10 cellular contexts compared by ENCODE assay signal in genomic region chr9:136541179-136541578, GRCh38. TPM values are rescaled to one million over a fixed set of nuclear protein-coding genes. Genes with fewer than 3 reads are reported as not detected.
DNase-seq lines count a peak whose midpoint lies in the region; ATAC-seq and TF ChIP-seq lines count a peak whose summit lies in the region.
"Had no signal": no experiment of that assay in that cellular context is flagged by ENCODE, and none has a peak within 500 bp of the region (broad histone marks: within the 10 kb centered on the region; RNA-seq: fewer than 3 reads in every experiment).

No MANE protein-coding gene starts in this region.

- H3K27ac Mint-ChIP-seq in activated CD4-positive, alpha-beta T cell treated with anti-CD3 and anti-CD28 coated beads, Interleukin-2, amount 10 ng/mL, durations not matched to agents 7 days and 5 days = peak overlapping the region; percentile 98
- H3K27ac Mint-ChIP-seq in activated CD8-positive, alpha-beta T cell treated with anti-CD3 and anti-CD28 coated beads, Interleukin-2, amount 10 ng/mL, durations not matched to agents 7 days and 5 days = peak overlapping the region; percentile 99

- H3K27me3 ChIP-seq in esophagus muscularis mucosa = no peaks in the 10 kb centered on the region
- H3K27me3 ChIP-seq in spleen (replicated peaks in 1 of 7) = no peaks in the 10 kb centered on the region
- H3K27me3 ChIP-seq: SJCRH30 had no signal

- no peak for TF ChIP-seq EP300 in esophagus muscularis mucosa (IDR thresholded peaks at IDR 0.05)

- H3K9me3 ChIP-seq in esophagus muscularis mucosa = no peaks in the 10 kb centered on the region
- H3K9me3 ChIP-seq in spleen = no peaks in the 10 kb centered on the region
- H3K9me3 ChIP-seq: SJCRH30 had no signal

- H3K4me3 ChIP-seq in esophagus muscularis mucosa (no peak overlapping the region), spleen (peak overlapping the region in 3 of 8 donors; percentile 7 to 60 (median 10))
- H3K4me3 ChIP-seq: SJCRH30 had no signal

- H3K27ac ChIP-seq in esophagus muscularis mucosa (replicated peaks in 1 of 4) (peak overlapping the region; percentile 86 to 99 (median 96)), spleen (peak overlapping the region; percentile 85 to 100 (median 96))
- H3K27ac ChIP-seq: SJCRH30 had no signal

- no peaks in the 10 kb centered on the region for H3K9me3 Mint-ChIP-seq in activated CD4-positive, alpha-beta T cell treated with anti-CD3 and anti-CD28 coated beads, Interleukin-2, amount 10 ng/mL, durations not matched to agents 7 days and 5 days
- H3K9me3 Mint-ChIP-seq in activated CD8-positive, alpha-beta T cell treated with anti-CD3 and anti-CD28 coated beads, Interleukin-2, amount 10 ng/mL, durations not matched to agents 7 days and 5 days (ENCODE audit: insufficient read depth) = no peaks in the 10 kb centered on the region

- peaks cover 0 to 46% (median 22%) of the 10 kb centered on the region in 4 donors for H3K36me3 ChIP-seq in esophagus muscularis mucosa
- peaks cover 0 to 57% (median 19%) of the 10 kb centered on the region in 6 donors for H3K36me3 ChIP-seq in spleen

- no peak for DNase-seq in activated CD4-positive, alpha-beta T cell treated with anti-CD3 and anti-CD28 coated beads, Interleukin-2, amount 10 ng/mL, durations not matched to agents 7 days and 5 days
- no peak for DNase-seq in activated CD4-positive, alpha-beta T cell treated with anti-CD3 and anti-CD28 coated beads, Interleukin-2, amount 50 U/mL, for 4 hours
- no peak for DNase-seq in activated CD8-positive, alpha-beta T cell treated with anti-CD3 and anti-CD28 coated beads, Interleukin-2, amount 10 ng/mL, durations not matched to agents 7 days and 5 days
- DNase-seq in esophagus muscularis mucosa (ENCODE audit: extremely low spot score) (no peak), spleen (no peak), D341Med (ENCODE audit: low spot score) (no peak), NCI-H1048 (lab: John Stamatoyannopoulos, UW) (no peak)
- DNase-seq: KG1, SJCRH30 had no signal

- peaks cover 23% of the 10 kb centered on the region for H3K36me3 Mint-ChIP-seq in activated CD4-positive, alpha-beta T cell treated with anti-CD3 and anti-CD28 coated beads, Interleukin-2, amount 10 ng/mL, durations not matched to agents 7 days and 5 days (ENCODE audit: low read depth)
- H3K36me3 Mint-ChIP-seq in activated CD8-positive, alpha-beta T cell treated with anti-CD3 and anti-CD28 coated beads, Interleukin-2, amount 10 ng/mL, durations not matched to agents 7 days and 5 days (ENCODE audit: low read depth) = peaks cover 55% of the 10 kb centered on the region

- H3K4me1 Mint-ChIP-seq in activated CD4-positive, alpha-beta T cell treated with anti-CD3 and anti-CD28 coated beads, Interleukin-2, amount 10 ng/mL, durations not matched to agents 7 days and 5 days = peaks cover 73% of the 10 kb centered on the region
- peaks cover 72% of the 10 kb centered on the region for H3K4me1 Mint-ChIP-seq in activated CD8-positive, alpha-beta T cell treated with anti-CD3 and anti-CD28 coated beads, Interleukin-2, amount 10 ng/mL, durations not matched to agents 7 days and 5 days (ENCODE audit: low read depth)

- H3K27me3 Mint-ChIP-seq in activated CD4-positive, alpha-beta T cell treated with anti-CD3 and anti-CD28 coated beads, Interleukin-2, amount 10 ng/mL, durations not matched to agents 7 days and 5 days = no peaks in the 10 kb centered on the region
- H3K27me3 Mint-ChIP-seq in activated CD8-positive, alpha-beta T cell treated with anti-CD3 and anti-CD28 coated beads, Interleukin-2, amount 10 ng/mL, durations not matched to agents 7 days and 5 days (ENCODE audit: low read depth) = no peaks in the 10 kb centered on the region

- intact Hi-C loops in esophagus muscularis mucosa (cut with DNase I) (no loop called here), spleen (cut with DNase I; ENCODE audit: low total_unique reads) (no loop called here)

- H3K4me1 ChIP-seq in esophagus muscularis mucosa = peaks cover 78 to 87% (median 84%) of the 10 kb centered on the region in 4 donors
- peaks cover 64 to 90% (median 84%) of the 10 kb centered on the region in 6 donors for H3K4me1 ChIP-seq in spleen

- TF ChIP-seq POLR2A in esophagus muscularis mucosa (IDR thresholded peaks at IDR 0.05; ENCODE audit: low read depth) = no peak
- TF ChIP-seq POLR2A in spleen (IDR thresholded peaks at IDR 0.05) = no peak

- POLR2A ChIA-PET in activated CD4-positive, alpha-beta T cell treated with anti-CD3 and anti-CD28 coated beads, Interleukin-2, amount 10 ng/mL, durations not matched to agents 7 days and 5 days (lab: Charles Lee) = no interaction called here
- POLR2A ChIA-PET in activated CD8-positive, alpha-beta T cell treated with anti-CD3 and anti-CD28 coated beads, Interleukin-2, amount 10 ng/mL, durations not matched to agents 7 days and 5 days (lab: Charles Lee) = interaction anchor here (1.6 to 2.8 kb wide), 2 partner anchors 8 to 11 kb away, joined by 8 to 16 read pairs; no protein-coding TSS in a partner anchor

- no peak for TF ChIP-seq CTCF in esophagus muscularis mucosa (IDR thresholded peaks at IDR 0.05)
- TF ChIP-seq CTCF in spleen (IDR thresholded peaks at IDR 0.05 in 8 of 11, conservative IDR thresholded peaks at IDR 0.05 in 3 of 11) = no peak

- CTCF ChIA-PET in activated CD4-positive, alpha-beta T cell treated with anti-CD3 and anti-CD28 coated beads, Interleukin-2, amount 10 ng/mL, durations not matched to agents 7 days and 5 days (lab: Charles Lee) = interaction anchor here (0.6 to 2.6 kb wide), 3 partner anchors 40 to 55 kb away, joined by 3 to 6 read pairs (median 5); no protein-coding TSS in a partner anchor
- CTCF ChIA-PET in activated CD8-positive, alpha-beta T cell treated with anti-CD3 and anti-CD28 coated beads, Interleukin-2, amount 10 ng/mL, durations not matched to agents 7 days and 5 days (lab: Charles Lee) = interaction anchor here (1.2 to 3.8 kb wide), 4 partner anchors 10 to 56 kb away, joined by 3 to 30 read pairs (median 14); no protein-coding TSS in a partner anchor

- no peak for ATAC-seq in activated CD8-positive, alpha-beta T cell treated with anti-CD3 and anti-CD28 coated beads, Interleukin-2, amount 10 ng/mL, durations not matched to agents 7 days and 5 days
- no peak for ATAC-seq in HG03432 (IDR thresholded peaks at IDR 0.05; ENCODE audit: unreplicated experiment)

- H3K4me3 Mint-ChIP-seq in activated CD4-positive, alpha-beta T cell treated with anti-CD3 and anti-CD28 coated beads, Interleukin-2, amount 10 ng/mL, durations not matched to agents 7 days and 5 days = no peak overlapping the region
- H3K4me3 Mint-ChIP-seq in activated CD8-positive, alpha-beta T cell treated with anti-CD3 and anti-CD28 coated beads, Interleukin-2, amount 10 ng/mL, durations not matched to agents 7 days and 5 days = no peak overlapping the region

- WGBS in esophagus muscularis mucosa = 66% methylated on average over 8 of the region's 9 CpGs
- WGBS in spleen, 5 donors = 55 to 84% (median 64%) methylated on average over 4 to 9 of the region's 9 CpGs

RNA-seq across cellular contexts. Expression of gene NOTCH1, which starts 4.7 kb away (rescaled TPM):
- 10 to 100 TPM; 73.6 to 74.4 TPM for total RNA-seq in activated CD4-positive, alpha-beta T cell treated with anti-CD3 and anti-CD28 coated beads, Interleukin-2, amount 10 ng/mL, durations not matched to agents 7 days and 5 days
- 10 to 100 TPM; 86.6 to 94.1 TPM for total RNA-seq in activated CD8-positive, alpha-beta T cell treated with anti-CD3 and anti-CD28 coated beads, Interleukin-2, amount 10 ng/mL, durations not matched to agents 7 days and 5 days
- total RNA-seq in esophagus muscularis mucosa (10 to 100 TPM; 48.6 to 90.6 (median 58.8) TPM), spleen (100 to 1,000 TPM in 4 of 7 donors, 10 to 100 TPM in 3; 88.6 to 140 (median 117) TPM)
- polyA plus RNA-seq in spleen = 10 to 100 TPM in 1 of 3 donors, 1 to 10 TPM in 2; 4.9 to 27.2 (median 8.3) TPM

RNA-seq across cellular contexts. Expression of gene SEC16A, which starts 58.3 kb away (rescaled TPM):
- total RNA-seq in activated CD4-positive, alpha-beta T cell treated with anti-CD3 and anti-CD28 coated beads, Interleukin-2, amount 10 ng/mL, durations not matched to agents 7 days and 5 days = 10 to 100 TPM; 72.1 to 74.5 TPM
- 10 to 100 TPM; 86.8 to 89.2 TPM for total RNA-seq in activated CD8-positive, alpha-beta T cell treated with anti-CD3 and anti-CD28 coated beads, Interleukin-2, amount 10 ng/mL, durations not matched to agents 7 days and 5 days
- total RNA-seq in esophagus muscularis mucosa = 10 to 100 TPM; 43.2 to 62.3 (median 51.3) TPM
- 10 to 100 TPM; 74.6 to 92.1 (median 87.8) TPM for total RNA-seq in spleen
- polyA plus RNA-seq in spleen = 10 to 100 TPM; 35.0 to 58.9 (median 52.6) TPM
